Comparison of ENCODE assay signal across 19 cellular contexts in the genomic region with DNA sequence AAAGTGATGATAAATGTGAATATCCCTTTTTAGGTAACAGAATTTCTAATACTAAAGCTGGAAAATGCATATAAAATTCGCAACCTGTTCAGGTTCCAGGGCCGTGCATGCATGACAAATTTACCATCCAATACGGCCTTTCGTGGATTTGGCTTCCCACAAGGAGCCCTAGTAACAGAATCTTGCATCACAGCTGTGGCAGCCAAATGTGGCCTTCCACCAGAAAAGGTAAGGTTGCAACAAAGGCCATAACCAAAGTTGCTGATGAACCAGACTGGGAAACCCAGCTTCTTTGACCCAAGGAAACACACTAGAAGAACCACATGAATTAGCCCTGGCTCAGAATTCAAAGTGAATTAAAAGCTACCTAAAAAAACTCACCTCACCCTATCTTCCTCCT. TPM values are rescaled to one million over a fixed set of nuclear protein-coding genes. Genes with fewer than 3 reads are reported as not detected.
DNase-seq lines count a peak whose midpoint lies in the region; ATAC-seq, FAIRE-seq and TF ChIP-seq lines count a peak whose summit lies in the region.
"Had no signal": no experiment of that assay in that cellular context is flagged by ENCODE, and none has a peak within 500 bp of the region (broad histone marks: within the 10 kb centered on the region; RNA-seq: fewer than 3 reads in every experiment).

No MANE protein-coding gene starts in this region.

- H3K27me3 ChIP-seq in IMR-90 (ENCODE audit: control insufficient read depth, insufficient read depth, low read length) = no peaks in the 10 kb centered on the region
- H3K27me3 ChIP-seq in astrocyte (ENCODE audit: insufficient read depth, low read length) = no peaks in the 10 kb centered on the region

- H3K9ac ChIP-seq in IMR-90 (ENCODE audit: low read depth, low read length) (no peak overlapping the region), astrocyte (ENCODE audit: low read length) (no peak overlapping the region)
- H3K9ac ChIP-seq: GM23248 had no signal

- H3K79me2 ChIP-seq in astrocyte (ENCODE audit: insufficient read depth, low read length) = no peaks in the 10 kb centered on the region

- TF ChIP-seq POLR2A in IMR-90 (IDR thresholded peaks at IDR 0.05; ENCODE audit: low read depth, low read length) = no peak

- no peak overlapping the region for H4K5ac ChIP-seq in IMR-90 (ENCODE audit: low read depth, low read length)

- peak overlapping the region; percentile 65 for H2AK5ac ChIP-seq in IMR-90 (ENCODE audit: low read depth, low read length)

- in situ Hi-C loops in IMR-90 (cut with MboI; ENCODE audit: low sequenced_read_pairs) = no loop called here

- H3K4me3 Mint-ChIP-seq in astrocyte (ENCODE audit: unreplicated experiment) = no peak overlapping the region
- no peak overlapping the region for H3K4me3 Mint-ChIP-seq in MCF 10A (ENCODE audit: unreplicated experiment)
- H3K4me3 Mint-ChIP-seq: CD4-positive, alpha-beta T cell; IgD-negative memory B cell had no signal

- H3K56ac ChIP-seq in IMR-90 (ENCODE audit: extremely low read depth, insufficient read depth, low read length) = no peak overlapping the region

- H3K18ac ChIP-seq in IMR-90 (ENCODE audit: low read depth, low read length) = no peak overlapping the region

- H3K9me3 ChIP-seq in IMR-90 (ENCODE audit: control insufficient read depth, insufficient read depth, low read length) (no peaks in the 10 kb centered on the region), astrocyte (ENCODE audit: insufficient read depth, low read depth, low read length) (no peaks in the 10 kb centered on the region)
- H3K9me3 ChIP-seq: Caco-2 had no signal

- no peak for TF ChIP-seq CTCF in IMR-90 (conservative IDR thresholded peaks at IDR 0.05; ENCODE audit: low read depth, low read length)
- no peak for TF ChIP-seq CTCF in astrocyte (IDR thresholded peaks at IDR 0.05; ENCODE audit: insufficient read depth, low read depth, low read length)
- no peak for TF ChIP-seq CTCF in MCF 10A (IDR thresholded peaks at IDR 0.05; ENCODE audit: unreplicated experiment)

- peaks cover 40% of the 10 kb centered on the region for H3K4me1 Mint-ChIP-seq in astrocyte (ENCODE audit: low read depth, unreplicated experiment)
- H3K4me1 Mint-ChIP-seq in MCF 10A (ENCODE audit: insufficient read depth, unreplicated experiment) = peaks cover 43% of the 10 kb centered on the region
- H3K4me1 Mint-ChIP-seq: IgD-negative memory B cell had no signal

- no peak overlapping the region for H2AK9ac ChIP-seq in IMR-90 (replicated peaks; ENCODE audit: low read depth, low read length, poor library complexity)

- peaks cover 29% of the 10 kb centered on the region for H3K4me1 ChIP-seq in IMR-90 (ENCODE audit: control insufficient read depth, insufficient read depth, low read length)
- H3K4me1 ChIP-seq in astrocyte (ENCODE audit: insufficient read depth, low read length) = peaks cover 45% of the 10 kb centered on the region

- H3K4ac ChIP-seq in IMR-90 (ENCODE audit: low read depth, low read length) = peak overlapping the region; percentile 43

- no peak overlapping the region for H2AFZ ChIP-seq in IMR-90 (replicated peaks; ENCODE audit: low read length, poor library complexity)
- H2AFZ ChIP-seq in astrocyte (ENCODE audit: low read depth, low read length) = no peak overlapping the region
- H2AFZ ChIP-seq: GM23248 had no signal

- no peak overlapping the region for H4K91ac ChIP-seq in IMR-90 (ENCODE audit: insufficient read depth, low read depth, low read length)

- no peaks in the 10 kb centered on the region; the same call in 1 of the 2 replicates for H4K20me1 ChIP-seq in IMR-90 (ENCODE audit: insufficient read depth, low read length)
- H4K20me1 ChIP-seq in astrocyte (ENCODE audit: insufficient read depth, low read length) = no peaks in the 10 kb centered on the region

- H3K27ac ChIP-seq in IMR-90 (ENCODE audit: insufficient read depth, low read length) (no peak overlapping the region), astrocyte (ENCODE audit: low read depth, low read length) (no peak overlapping the region)
- H3K27ac ChIP-seq: C4-2B, HL-60 had no signal

- H2BK5ac ChIP-seq in IMR-90 (ENCODE audit: low read depth, low read length, poor library complexity, severe bottlenecking) = no peak overlapping the region

- H2BK15ac ChIP-seq in IMR-90 (ENCODE audit: low read depth, low read length) = peak overlapping the region; percentile 73; the same call in 1 of the 3 replicates

- WGBS in IMR-90 (ENCODE audit: extremely low coverage in 2 of 2, insufficient read length in 1 of 2), 2 experiments = 100% methylated on average over 4 of the region's 4 CpGs; no CpG with 5 or more reads in 1 of the 2 experiments

- H3K23ac ChIP-seq in IMR-90 (ENCODE audit: low read depth, low read length) = no peak overlapping the region

- H3K4me2 ChIP-seq in IMR-90 (ENCODE audit: low read depth, low read length) (no peak overlapping the region), astrocyte (ENCODE audit: low read length) (no peak overlapping the region)

- POLR2A ChIA-PET in IMR-90 (lab: Charles Lee; ENCODE audit: unreplicated experiment) (interaction anchor here (0.6 kb wide), 1 partner anchor 14 kb away, joined by 4 read pairs; no protein-coding TSS in a partner anchor), MCF 10A (lab: Yijun Ruan, JAX) (interaction anchor here (0.7 to 3.5 kb wide), 3 partner anchors 14 to 102 kb away, joined by 3 to 12 read pairs (median 4); a partner anchor contains a TSS)

- H4K8ac ChIP-seq in IMR-90 (ENCODE audit: low read depth in 2 of 2, low read length in 2 of 2) = no peak overlapping the region

- peak overlapping the region; percentile 38; the same call in 1 of the 2 replicates for H2BK120ac ChIP-seq in IMR-90 (ENCODE audit: low read depth, low read length)

- ATAC-seq in IMR-90 (ENCODE audit: low read depth) = no peak
- no peak for ATAC-seq in sciatic nerve

- H3K4me3 ChIP-seq in IMR-90 (ENCODE audit: insufficient read depth, low read depth, low read length) (no peak overlapping the region), astrocyte (ENCODE audit: insufficient read depth, low read depth, low read length) (no peak overlapping the region)

- BruUV-seq in IMR-90 (replicated peaks; lab: Mats Ljungman, UMichigan) (no TSS peak), MCF 10A (replicated peaks; lab: Mats Ljungman, UMichigan) (no TSS peak)

- no peak for FAIRE-seq in astrocyte (lab: Jason Lieb, UNC)
- FAIRE-seq: A204.1, D721Med, G401.6, GM12891 had no signal

- intact Hi-C loops in IMR-90 (cut with micrococcal nuclease) = no loop called here
- intact Hi-C loops in MCF 10A (cut with micrococcal nuclease) = no loop called here
- intact Hi-C loops in sciatic nerve (cut with DNase I) = no loop called here

- dilution Hi-C loops in IMR-90 (cut with HindIII; ENCODE audit: low sequenced_read_pairs, unreplicated experiment) = no loop called here

- no peak for DNase-seq in IMR-90
- peak; percentile 15 for DNase-seq in astrocyte (ENCODE audit: low read depth)
- peak; percentile 58 for DNase-seq in myocyte (ENCODE audit: low read depth)
- DNase-seq in MCF 10A (ENCODE audit: unreplicated experiment) = no peak
- DNase-seq in 8988T = no peak
- DNase-seq in sciatic nerve (ENCODE audit: low spot score) = no peak
- DNase-seq: ACHN; AML-193; Caco-2; CD4-positive, alpha-beta T cell; HCEC 1CT had no signal

- H3K36me3 Mint-ChIP-seq in astrocyte (ENCODE audit: low read depth, unreplicated experiment) (no peaks in the 10 kb centered on the region), MCF 10A (ENCODE audit: insufficient read depth, unreplicated experiment) (no peaks in the 10 kb centered on the region)
- H3K36me3 Mint-ChIP-seq: IgD-negative memory B cell had no signal

- no peak for TF ChIP-seq RAD21 in IMR-90 (IDR thresholded peaks at IDR 0.05; ENCODE audit: low read length)

- no peak overlapping the region for H3K27ac Mint-ChIP-seq in astrocyte (ENCODE audit: unreplicated experiment)
- H3K27ac Mint-ChIP-seq in MCF 10A (ENCODE audit: low read depth, unreplicated experiment) = no peak overlapping the region
- H3K27ac Mint-ChIP-seq: CD4-positive, alpha-beta T cell; IgD-negative memory B cell had no signal

- H3K9me1 ChIP-seq in IMR-90 (ENCODE audit: insufficient read depth, low read length) = peaks cover 29% of the 10 kb centered on the region

- no peaks in the 10 kb centered on the region for H3K36me3 ChIP-seq in IMR-90 (ENCODE audit: control insufficient read depth, insufficient read depth, low read length)
- H3K36me3 ChIP-seq in astrocyte (ENCODE audit: insufficient read depth, low read length) = no peaks in the 10 kb centered on the region

- CTCF ChIA-PET in IMR-90 (lab: Yijun Ruan, JAX) = interaction anchor here (1.0 to 1.2 kb wide), 2 partner anchors 14 to 306 kb away, joined by 3 read pairs; no protein-coding TSS in a partner anchor
- CTCF ChIA-PET in MCF 10A (lab: Yijun Ruan, JAX) = interaction anchor here (0.6 to 1.0 kb wide), 4 partner anchors 13 to 319 kb away, joined by 3 to 8 read pairs (median 4); no protein-coding TSS in a partner anchor

- no peaks in the 10 kb centered on the region for H3K9me3 Mint-ChIP-seq in astrocyte (ENCODE audit: unreplicated experiment)
- H3K9me3 Mint-ChIP-seq in MCF 10A (ENCODE audit: unreplicated experiment) = no peaks in the 10 kb centered on the region
- H3K9me3 Mint-ChIP-seq: CD4-positive, alpha-beta T cell; IgD-negative memory B cell had no signal

- H3K79me1 ChIP-seq in IMR-90 (ENCODE audit: low read depth in 1 of 2, low read length in 2 of 2) = peaks cover 0 to 3% of the 10 kb centered on the region in 2 experiments; a peak in 1 of 4 replicates

- H3K14ac ChIP-seq in IMR-90 (replicated peaks; ENCODE audit: low read depth, low read length) = 0 out of 2 replicates have a peak overlapping the region, but pooled peaks have one; percentile 23

- H3K27me3 Mint-ChIP-seq in astrocyte (ENCODE audit: low read depth, unreplicated experiment) = no peaks in the 10 kb centered on the region
- no peaks in the 10 kb centered on the region for H3K27me3 Mint-ChIP-seq in MCF 10A (ENCODE audit: insufficient read depth, unreplicated experiment)

- no peak overlapping the region; the same call in 1 of the 2 replicates for H2BK20ac ChIP-seq in IMR-90 (ENCODE audit: low read depth, low read length)

TF ChIP-seq in IMR-90, 13 proteins besides CTCF, POLR2A, EP300 and RAD21 (continues in another document):
- TF ChIP-seq CHD1 (IDR thresholded peaks at IDR 0.05; ENCODE audit: low read depth, low read length) (no peak), RCOR1 (IDR thresholded peaks at IDR 0.05; ENCODE audit: insufficient replicate concordance, low read length) (no peak), CEBPB (IDR thresholded peaks at IDR 0.05; ENCODE audit: low read depth, low read length) (no peak), MAFK (IDR thresholded peaks at IDR 0.05; ENCODE audit: low read depth, low read length) (no peak), MAZ (IDR thresholded peaks at IDR 0.05; ENCODE audit: borderline replicate concordance, low read depth, low read length) (no peak)

RNA-seq across cellular contexts. Expression of a gene that starts 49.6 kb away (rescaled TPM):
- 268 and 323 TPM in 2 replicates for total RNA-seq in IMR-90 (2012; rRNA removed)
- 187 and 204 TPM in 2 replicates for polyA plus RNA-seq in IMR-90 (2012; rRNA removed)
- 31.6 and 185 TPM in 2 replicates for polyA plus RNA-seq in IMR-90 (2012; cell fraction: cytosol; rRNA removed)
- polyA plus RNA-seq in IMR-90 (2012; cell fraction: nucleus; rRNA removed; ENCODE audit: low replicate concordance) = 11.5 and 146 TPM in 2 replicates
- 311 and 322 TPM in 2 replicates for total RNA-seq in astrocyte
- 222 and 358 TPM in 2 replicates for total RNA-seq in myocyte
- 133 TPM for polyA plus RNA-seq in myocyte (2012)
- total RNA-seq in MCF 10A (2022) = 353 and 371 TPM in 2 replicates
- 282 TPM for total RNA-seq in sciatic nerve

Comparison
In these comparisons a context has a peak if more than half of its experiments do, and no peak if none do; other contexts are left out.
1. DNase-seq: peak in astrocyte (single experiment) and myocyte (single experiment); none in IMR-90 (single experiment), MCF 10A (single experiment), 8988T (single experiment) and sciatic nerve (single experiment).